In genomic region chr2:36355890-36356198, GRCh38 we compare ENCODE assay signal across 10 cellular contexts. TPM values are rescaled to one million over a fixed set of nuclear protein-coding genes. Genes with fewer than 3 reads are reported as not detected.
DNase-seq lines count a peak whose midpoint lies in the region; ATAC-seq, FAIRE-seq and TF ChIP-seq lines count a peak whose summit lies in the region.
"Had no signal": no experiment of that assay in that cellular context is flagged by ENCODE, and none has a peak within 500 bp of the region (broad histone marks: within the 10 kb centered on the region; RNA-seq: fewer than 3 reads in every experiment).

No MANE protein-coding gene starts in this region.

- no peaks in the 10 kb centered on the region for H3K9me3 Mint-ChIP-seq in GM23338
- H3K9me3 Mint-ChIP-seq in activated CD8-positive, alpha-beta T cell treated with anti-CD3 and anti-CD28 coated beads, Interleukin-2, amount 10 ng/mL, durations not matched to agents 7 days and 5 days (ENCODE audit: insufficient read depth), result no peaks in the 10 kb centered on the region

- H3K36me3 ChIP-seq in GM23338 (ENCODE audit: insufficient read depth), result no peaks in the 10 kb centered on the region

- peaks cover 26% of the 10 kb centered on the region for H3K27me3 Mint-ChIP-seq in GM23338 (ENCODE audit: insufficient read depth, low read depth, poor library complexity)
- H3K27me3 Mint-ChIP-seq in activated CD8-positive, alpha-beta T cell treated with anti-CD3 and anti-CD28 coated beads, Interleukin-2, amount 10 ng/mL, durations not matched to agents 7 days and 5 days (ENCODE audit: low read depth), result peaks cover 37% of the 10 kb centered on the region

- H2AFZ ChIP-seq in GM23338, result no peak overlapping the region

- TF ChIP-seq CTCF in GM23338 (conservative IDR thresholded peaks at IDR 0.05; ENCODE audit: low read depth in 2 of 2), result no peak
- TF ChIP-seq CTCF in D721Med (IDR thresholded peaks at IDR 0.05; ENCODE audit: insufficient read depth, missing control alignments), result no peak

- no peak overlapping the region for H3K27ac Mint-ChIP-seq in GM23338
- H3K27ac Mint-ChIP-seq in activated CD8-positive, alpha-beta T cell treated with anti-CD3 and anti-CD28 coated beads, Interleukin-2, amount 10 ng/mL, durations not matched to agents 7 days and 5 days, result no peak overlapping the region

- H4K20me1 ChIP-seq in GM23338 (replicated peaks; ENCODE audit: insufficient read depth), result peaks cover 18% of the 10 kb centered on the region; the same call in 1 of the 2 replicates

- no peak for DNase-seq in GM23338 (ENCODE audit: low spot score)
- DNase-seq in activated CD8-positive, alpha-beta T cell treated with anti-CD3 and anti-CD28 coated beads, Interleukin-2, amount 10 ng/mL, durations not matched to agents 7 days and 5 days, result no peak
- DNase-seq in MV-4-11 (lab: John Stamatoyannopoulos, UW), result no peak
- no peak for DNase-seq in middle frontal gyrus (ENCODE audit: extremely low spot score, low spot score)
- DNase-seq in germinal center (ENCODE audit: low spot score), result no peak
- DNase-seq in D721Med (ENCODE audit: insufficient read length, low spot score), result no peak
- DNase-seq: NCI-H1694 had no signal

- peaks cover 67% of the 10 kb centered on the region for H3K79me2 ChIP-seq in GM23338 (replicated peaks; ENCODE audit: insufficient read depth)

- H3K4me1 ChIP-seq in GM23338 (ENCODE audit: insufficient read depth), result peaks cover 56% of the 10 kb centered on the region

- H3K27me3 ChIP-seq in GM23338 (ENCODE audit: insufficient read depth), result peaks cover 20% of the 10 kb centered on the region

- no peak for FAIRE-seq in D721Med (lab: Jason Lieb, UNC)

- peak overlapping the region; percentile 96 for H3K4me2 ChIP-seq in GM23338

- 0 out of 2 replicates have a peak, but pooled peaks cover 3% of the 10 kb centered on the region for H3K9me2 ChIP-seq in GM23338 (ENCODE audit: insufficient read depth)

- no peaks in the 10 kb centered on the region; the same call in 2 of the 3 replicates for H3K36me3 Mint-ChIP-seq in GM23338 (ENCODE audit: low read depth)
- no peaks in the 10 kb centered on the region for H3K36me3 Mint-ChIP-seq in activated CD8-positive, alpha-beta T cell treated with anti-CD3 and anti-CD28 coated beads, Interleukin-2, amount 10 ng/mL, durations not matched to agents 7 days and 5 days (ENCODE audit: low read depth)
- H3K36me3 Mint-ChIP-seq: activated naive CD8-positive, alpha-beta T cell had no signal

- peak overlapping the region; percentile 61; the same call in 2 of the 3 replicates for H3K4me3 Mint-ChIP-seq in GM23338
- H3K4me3 Mint-ChIP-seq in activated CD8-positive, alpha-beta T cell treated with anti-CD3 and anti-CD28 coated beads, Interleukin-2, amount 10 ng/mL, durations not matched to agents 7 days and 5 days, result peak overlapping the region; percentile 54

- H3K4me3 ChIP-seq in GM23338, result peak overlapping the region; percentile 95
- peak overlapping the region; percentile 77 for H3K4me3 ChIP-seq in iPS-11a (ENCODE audit: low read depth, low read length)
- peak overlapping the region; percentile 56 to 87 (median 74) for H3K4me3 ChIP-seq in skin epidermis

- CTCF ChIA-PET in activated CD8-positive, alpha-beta T cell treated with anti-CD3 and anti-CD28 coated beads, Interleukin-2, amount 10 ng/mL, durations not matched to agents 7 days and 5 days (lab: Charles Lee), result interaction anchor here (0.7 to 1.4 kb wide), 2 partner anchors 18 to 309 kb away, joined by 3 to 6 read pairs; no protein-coding TSS in a partner anchor

- POLR2A ChIA-PET in activated CD8-positive, alpha-beta T cell treated with anti-CD3 and anti-CD28 coated beads, Interleukin-2, amount 10 ng/mL, durations not matched to agents 7 days and 5 days (lab: Charles Lee), result no interaction called here

- no peak for ATAC-seq in GM23338
- ATAC-seq in activated CD8-positive, alpha-beta T cell treated with anti-CD3 and anti-CD28 coated beads, Interleukin-2, amount 10 ng/mL, durations not matched to agents 7 days and 5 days, result no peak

- no peak overlapping the region for H3K27ac ChIP-seq in GM23338 (ENCODE audit: low read depth)
- peak overlapping the region; percentile 19 to 91 (median 79) for H3K27ac ChIP-seq in skin epidermis

- H3F3A ChIP-seq in GM23338 (replicated peaks; ENCODE audit: low read depth), result no peaks in the 10 kb centered on the region

- H3K4me1 Mint-ChIP-seq in GM23338, result peaks cover 58% of the 10 kb centered on the region
- peaks cover 31% of the 10 kb centered on the region for H3K4me1 Mint-ChIP-seq in activated CD8-positive, alpha-beta T cell treated with anti-CD3 and anti-CD28 coated beads, Interleukin-2, amount 10 ng/mL, durations not matched to agents 7 days and 5 days (ENCODE audit: low read depth)

TF ChIP-seq in GM23338, 12 proteins besides CTCF, POLR2A, EP300 and RAD21:
- TF ChIP-seq NANOG (IDR thresholded peaks at IDR 0.05; ENCODE audit: borderline replicate concordance) (no peak), STAT1 (IDR thresholded peaks at IDR 0.05; ENCODE audit: unreplicated experiment) (no peak)

RNA-seq across cellular contexts. Expression of gene CRIM1, which starts 0.3 kb away (rescaled TPM):
- 30.9 and 36.4 TPM in 2 replicates for total RNA-seq in GM23338 (2014; rRNA removed; shearing (Covaris generic))
- polyA plus RNA-seq in GM23338 (2016; fragmentation: Nextera tagmentation; extraction: Ambion mirVana), result 10.5 and 11.3 TPM in 2 replicates
- 1 to 10 TPM; 3.7 to 4.4 TPM for total RNA-seq in activated CD8-positive, alpha-beta T cell treated with anti-CD3 and anti-CD28 coated beads, Interleukin-2, amount 10 ng/mL, durations not matched to agents 7 days and 5 days
